31 cellular contexts compared by ENCODE assay signal in genomic region chr11:28298209-28298608, GRCh38.
"Had no signal": no experiment of that assay in that cellular context is flagged by ENCODE, and none has a peak within 500 bp of the region (broad histone marks: within the 10 kb centered on the region; RNA-seq: fewer than 3 reads in every experiment).

No MANE protein-coding gene starts in this region.

- H3K9me3 ChIP-seq: adrenal gland, body of pancreas, breast epithelium had no signal

- DNase-seq: activated B cell treated with CpG ODN at 0.5 μM for 24 hours; activated CD4-positive, alpha-beta memory T cell treated with anti-CD3 and anti-CD28 coated beads for 36 hours; activated CD4-positive, alpha-beta T cell treated with anti-CD3 and anti-CD28 coated beads for 4 hours; activated CD4-positive, alpha-beta T cell treated with anti-CD3 and anti-CD28 coated beads, Interleukin-2, amount 10 ng/mL, durations not matched to agents 24 days and 14 days; activated CD4-positive, alpha-beta T cell treated with anti-CD3 and anti-CD28 coated beads, Interleukin-2, amount 50 U/mL, for 1 hour; activated CD4-positive, alpha-beta T cell treated with anti-CD3 and anti-CD28 coated beads, Interleukin-2, amount 50 U/mL, for 4 hours; activated CD4-positive, CD25-positive, alpha-beta regulatory T cell treated with anti-CD3 and anti-CD28 coated beads, Interleukin-2, amount 50 U/mL, for 72 hours; activated CD8-positive, alpha-beta memory T cell treated with anti-CD3 and anti-CD28 coated beads, Interleukin-2, amount 50 U/mL, for 4 hours; activated CD8-positive, alpha-beta T cell treated with anti-CD3 and anti-CD28 coated beads for 36 hours; activated effector memory CD4-positive, alpha-beta T cell treated with anti-CD3 and anti-CD28 coated beads, Interleukin-2, amount 50 U/mL, for 16 hours; activated gamma-delta T cell treated with Interleukin-2 at 50 U/mL for 16 hours; activated naive CD4-positive, alpha-beta T cell; activated naive CD4-positive, alpha-beta T cell treated with anti-CD3 and anti-CD28 coated beads for 36 hours; activated naive CD4-positive, alpha-beta T cell treated with anti-CD3 and anti-CD28 coated beads, Interleukin-2, amount 50 U/mL, for 16 hours; activated naive CD8-positive, alpha-beta T cell treated with anti-CD3 and anti-CD28 coated beads for 36 hours; activated T-cell treated with anti-CD3 and anti-CD28 coated beads for 4 hours; activated T-cell treated with anti-CD3 and anti-CD28 coated beads, Interleukin-2, amount 50 U/mL, for 1 hour; activated T-cell treated with anti-CD3 and anti-CD28 coated beads, Interleukin-2, amount 50 U/mL, for 4 hours; activated T-cell treated with anti-CD3 and anti-CD28 coated beads, Interleukin-2, amount 50 U/mL, for 72 hours; adrenal gland; amniotic stem cell; aorta; body of pancreas; brain microvascular endothelial cell; T-helper 2 cell; T-helper 9 cell had no signal

- H3K4me1 ChIP-seq: body of pancreas, breast epithelium had no signal

- H3K27me3 ChIP-seq: adrenal gland, body of pancreas, brain microvascular endothelial cell, breast epithelium had no signal

- H3K27ac ChIP-seq: adrenal gland, body of pancreas, brain microvascular endothelial cell, breast epithelium, VCaP had no signal

- FAIRE-seq: astrocyte had no signal

- ATAC-seq: activated CD8-positive, alpha-beta T cell treated with anti-CD3 and anti-CD28 coated beads for 36 hours; activated naive CD4-positive, alpha-beta T cell treated with anti-CD3 and anti-CD28 coated beads, Interleukin-2, amount 50 U/mL, for 72 hours; activated T-cell treated with anti-CD3 and anti-CD28 coated beads, Interleukin-2, amount 50 U/mL, for 4 hours; activated T-cell treated with anti-CD3 and anti-CD28 coated beads, Interleukin-2, amount 50 U/mL, for 72 hours; activated T-helper 17 cell treated with anti-CD3 and anti-CD28 coated beads, Interleukin-2, amount 50 U/mL, for 72 hours; body of pancreas had no signal

- H3K4me3 ChIP-seq: adrenal gland, body of pancreas, breast epithelium had no signal

- H3K36me3 ChIP-seq: adrenal gland, brain microvascular endothelial cell, breast epithelium had no signal
